ENCODE assay signal across 22 cellular contexts in the genomic region with DNA sequence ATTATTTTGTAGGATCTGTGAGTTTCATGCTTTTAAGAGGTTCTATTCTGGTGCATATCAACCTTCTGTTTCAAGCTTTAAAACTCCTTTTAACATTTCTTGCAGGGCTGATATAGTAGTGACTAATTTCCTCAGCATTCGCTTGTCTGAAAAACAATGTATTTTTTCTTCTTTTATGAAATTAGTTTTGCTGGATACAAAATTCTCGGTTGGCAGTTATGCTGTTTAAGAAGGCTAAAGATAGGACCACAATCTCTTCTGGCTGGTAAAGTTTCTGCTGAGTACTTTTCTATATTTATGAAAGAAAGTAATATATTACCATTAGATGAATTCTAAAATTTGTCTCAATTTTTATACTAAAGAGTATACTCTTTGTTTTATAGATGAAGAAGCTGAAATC.
"Had no signal": no experiment of that assay in that cellular context is flagged by ENCODE, and none has a peak within 500 bp of the region (broad histone marks: within the 10 kb centered on the region; RNA-seq: fewer than 3 reads in every experiment).

No MANE protein-coding gene starts in this region.

- H3K36me3 Mint-ChIP-seq: naive thymus-derived CD4-positive, alpha-beta T cell had no signal

- H3K27me3 Mint-ChIP-seq: dendritic cell treated with granulocyte-macrophage colony-stimulating factor and Interleukin-4, amounts not matched to agents 40 ng/mL and 50 ng/mL, for 4 days; naive thymus-derived CD4-positive, alpha-beta T cell had no signal

- H3K4me3 Mint-ChIP-seq: dendritic cell treated with granulocyte-macrophage colony-stimulating factor and Interleukin-4, amounts not matched to agents 40 ng/mL and 50 ng/mL, for 4 days; mesothelial cell of epicardium; naive thymus-derived CD4-positive, alpha-beta T cell; natural killer cell had no signal

- H3K27ac Mint-ChIP-seq: dendritic cell treated with granulocyte-macrophage colony-stimulating factor and Interleukin-4, amounts not matched to agents 40 ng/mL and 50 ng/mL, for 4 days; mesothelial cell of epicardium; naive thymus-derived CD4-positive, alpha-beta T cell; natural killer cell had no signal

- H3K4me1 Mint-ChIP-seq: mesothelial cell of epicardium; naive thymus-derived CD4-positive, alpha-beta T cell; natural killer cell had no signal

- DNase-seq: colonic mucosa; cortex of kidney; dorsolateral prefrontal cortex; effector CD4-positive, alpha-beta T cell; effector memory CD4-positive, alpha-beta T cell; foreskin fibroblast; foreskin melanocyte; gastrocnemius medialis; glutamatergic neuron; head of caudate nucleus; heart right ventricle; hippocampal formation; left cardiac atrium; left lung; left ventricle myocardium superior; lower lobe of right lung; mesenchymal stem cell; mucosa of descending colon; naive thymus-derived CD4-positive, alpha-beta T cell; natural killer cell had no signal
